1 cellular context compared by ENCODE assay signal in genomic region chr20:47325242-47325641, GRCh38.
TF ChIP-seq lines count a peak whose summit lies in the region.

No MANE protein-coding gene starts in this region.

TF ChIP-seq in HepG2, 621 proteins besides CTCF, POLR2A, EP300 and RAD21:
- 0 out of 2 replicates have a peak, but pooled peaks have one; percentile 55 for TF ChIP-seq ZUFSP (CRISPR knock-in tag; IDR thresholded peaks at IDR 0.05; ENCODE audit: borderline replicate concordance)
- TF ChIP-seq ZSCAN20 (CRISPR knock-in tag; IDR thresholded peaks at IDR 0.05; ENCODE audit: borderline replicate concordance) = no peak
- 0 out of 2 replicates have a peak, but pooled peaks have one; percentile 18 for TF ChIP-seq MAFF (IDR thresholded peaks at IDR 0.05; ENCODE audit: low read depth, low read length)
- TF ChIP-seq PCBP2 (optimal IDR thresholded peaks at IDR 0.05; ENCODE audit: low read depth, low read length, poor library complexity, severe bottlenecking) = no peak
- TF ChIP-seq NBN (conservative IDR thresholded peaks at IDR 0.05) = no peak
- TF ChIP-seq MAFK (conservative IDR thresholded peaks at IDR 0.05 in 1 of 2, IDR thresholded peaks at IDR 0.05 in 1 of 2; ENCODE audit: low read length in 2 of 2) = peak; percentile 19 to 65; a peak in 2 of 4 replicates
- no peak for TF ChIP-seq ZFAT (CRISPR knock-in tag; conservative IDR thresholded peaks at IDR 0.05)
- TF ChIP-seq FOXJ3 (CRISPR knock-in tag; IDR thresholded peaks at IDR 0.05; ENCODE audit: borderline replicate concordance) = no peak
- TF ChIP-seq SNAPC2 (CRISPR knock-in tag; IDR thresholded peaks at IDR 0.05) = no peak
- TF ChIP-seq ZNF251 (CRISPR knock-in tag; IDR thresholded peaks at IDR 0.05) = no peak
- no peak for TF ChIP-seq MED8 (CRISPR knock-in tag; IDR thresholded peaks at IDR 0.05; ENCODE audit: insufficient replicate concordance)
- no peak for TF ChIP-seq GFI1 (CRISPR knock-in tag; IDR thresholded peaks at IDR 0.05; ENCODE audit: borderline replicate concordance)
- no peak for TF ChIP-seq MIER2 (CRISPR knock-in tag; IDR thresholded peaks at IDR 0.05)
- TF ChIP-seq TBX2 (CRISPR knock-in tag; IDR thresholded peaks at IDR 0.05; ENCODE audit: borderline replicate concordance) = no peak
- TF ChIP-seq HNRNPUL1 (IDR thresholded peaks at IDR 0.05; ENCODE audit: low read depth, low read length) = no peak
